In genomic region chr1:168227620-168228019, GRCh38 we compare ENCODE assay signal across 1 cellular context.
A peak's percentile ranks its signal among the peaks of the same experiment; 100 is the strongest.
TF ChIP-seq lines count a peak whose summit lies in the region.

No MANE protein-coding gene starts in this region.

TF ChIP-seq in K562, 482 proteins besides CTCF, POLR2A, EP300 and RAD21:
- TF ChIP-seq HMG20A (CRISPR knock-in tag; conservative IDR thresholded peaks at IDR 0.05), result no peak
- 0 out of 2 replicates have a peak, but pooled peaks have one; percentile 27 for TF ChIP-seq C11orf30 (IDR thresholded peaks at IDR 0.05; ENCODE audit: low read depth)
- no peak for TF ChIP-seq ZNF197 (CRISPR knock-in tag; IDR thresholded peaks at IDR 0.05; ENCODE audit: low read depth)
- no peak for TF ChIP-seq HBP1 (CRISPR knock-in tag; IDR thresholded peaks at IDR 0.05)
- TF ChIP-seq ZNF518B (CRISPR knock-in tag; IDR thresholded peaks at IDR 0.05), result no peak
- TF ChIP-seq MCM3 (IDR thresholded peaks at IDR 0.05), result no peak
- no peak for TF ChIP-seq RNF219 (CRISPR knock-in tag; IDR thresholded peaks at IDR 0.05)
- 0 out of 2 replicates have a peak, but pooled peaks have one; percentile 13 for TF ChIP-seq FOSL1 (tag; conservative IDR thresholded peaks at IDR 0.05)
- TF ChIP-seq NR0B1 (IDR thresholded peaks at IDR 0.05; ENCODE audit: partially characterized antibody), result no peak
- TF ChIP-seq PBX2 (CRISPR knock-in tag; IDR thresholded peaks at IDR 0.05; ENCODE audit: low read depth), result no peak
- TF ChIP-seq PBX2 (tag; conservative IDR thresholded peaks at IDR 0.05; ENCODE audit: low read depth), result peak; percentile 39
- peak; percentile 38; the same call in 1 of the 2 replicates for TF ChIP-seq ATF3 (IDR thresholded peaks at IDR 0.05)
- no peak for TF ChIP-seq ATF3 (CRISPR knock-in tag; conservative IDR thresholded peaks at IDR 0.05)
- no peak for TF ChIP-seq ZNF41 (CRISPR knock-in tag; conservative IDR thresholded peaks at IDR 0.05)
- TF ChIP-seq ZBTB40 (IDR thresholded peaks at IDR 0.05), result peak; percentile 88
- 0 out of 2 replicates have a peak, but pooled peaks have one; percentile 22 for TF ChIP-seq ZBTB40 (CRISPR knock-in tag; IDR thresholded peaks at IDR 0.05)
- TF ChIP-seq MAFK (IDR thresholded peaks at IDR 0.05; ENCODE audit: low read length), result no peak
- peak; percentile 60; the same call in 1 of the 2 replicates for TF ChIP-seq HMBOX1 (IDR thresholded peaks at IDR 0.05)
- no peak for TF ChIP-seq USF1 (CRISPR knock-in tag; IDR thresholded peaks at IDR 0.05)
- TF ChIP-seq ZNF134 (CRISPR knock-in tag; conservative IDR thresholded peaks at IDR 0.05), result peak; percentile 92
- TF ChIP-seq KDM5B (IDR thresholded peaks at IDR 0.05; ENCODE audit: insufficient replicate concordance, low read depth, low read length), result no peak
- no peak for TF ChIP-seq ZNF717 (CRISPR knock-in tag; IDR thresholded peaks at IDR 0.05)
- peak; percentile 12 to 26; a peak in 1 of 4 replicates for TF ChIP-seq FOXK2 (conservative IDR thresholded peaks at IDR 0.05 in 1 of 2, IDR thresholded peaks at IDR 0.05 in 1 of 2; ENCODE audit: low read depth in 2 of 2)
- no peak for TF ChIP-seq RBM22 (IDR thresholded peaks at IDR 0.05; ENCODE audit: low read depth, low read length, poor library complexity, severe bottlenecking)
- peak; percentile 62 for TF ChIP-seq ZNF316 (IDR thresholded peaks at IDR 0.05)
- no peak for TF ChIP-seq PML (IDR thresholded peaks at IDR 0.05; ENCODE audit: low read length)
- peak; percentile 23 for TF ChIP-seq MEIS2 (IDR thresholded peaks at IDR 0.05; ENCODE audit: partially characterized antibody)
TF ChIP-seq in K562: peak in this region for 10.
